ENCODE assay signal across 1 cellular context in genomic region chr5:98364549-98364948, GRCh38.
TF ChIP-seq lines count a peak whose summit lies in the region.

No MANE protein-coding gene starts in this region.

TF ChIP-seq in IMR-90, 13 proteins besides CTCF, POLR2A, EP300 and RAD21 (continued from another document):
- TF ChIP-seq CHD1 (IDR thresholded peaks at IDR 0.05; ENCODE audit: low read depth, low read length) (no peak), MAFK (IDR thresholded peaks at IDR 0.05; ENCODE audit: low read depth, low read length) (no peak), MXI1 (IDR thresholded peaks at IDR 0.05; ENCODE audit: borderline replicate concordance, low read depth, low read length) (no peak), ELK1 (IDR thresholded peaks at IDR 0.05; ENCODE audit: borderline replicate concordance, low read depth, low read length) (no peak), RFX5 (IDR thresholded peaks at IDR 0.05; ENCODE audit: low read depth, low read length) (no peak), CEBPB (IDR thresholded peaks at IDR 0.05; ENCODE audit: low read depth, low read length) (no peak), USF2 (IDR thresholded peaks at IDR 0.05; ENCODE audit: low read depth, low read length) (no peak), MAZ (IDR thresholded peaks at IDR 0.05; ENCODE audit: borderline replicate concordance, low read depth, low read length) (no peak), BHLHE40 (IDR thresholded peaks at IDR 0.05; ENCODE audit: low read depth, low read length) (no peak)
